Comparison of ENCODE assay signal across 21 cellular contexts in the genomic region with DNA sequence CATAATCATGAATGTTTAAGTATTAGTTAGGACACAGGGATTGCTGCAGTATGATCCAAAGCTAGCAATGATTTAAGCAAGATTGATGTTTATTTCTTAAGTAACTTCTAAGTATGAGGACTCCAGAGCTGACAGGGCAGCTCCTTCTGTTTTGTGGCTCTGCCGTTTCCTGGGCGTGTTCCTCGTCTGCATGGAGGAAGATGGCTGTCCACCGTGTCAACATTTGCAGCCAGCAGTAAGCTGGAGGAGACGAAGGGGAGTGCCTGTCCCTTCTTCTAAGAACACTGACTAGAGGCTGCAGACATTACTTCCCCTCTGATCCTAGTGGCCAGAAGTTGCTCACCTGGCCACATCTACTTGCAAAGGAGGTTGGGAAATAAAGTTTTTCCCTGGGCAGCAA.
"Had no signal": no experiment of that assay in that cellular context is flagged by ENCODE, and none has a peak within 500 bp of the region (broad histone marks: within the 10 kb centered on the region; RNA-seq: fewer than 3 reads in every experiment).

No MANE protein-coding gene starts in this region.

- H3K27ac ChIP-seq: esophagus squamous epithelium, gastroesophageal sphincter, left ventricle myocardium inferior, lower lobe of right lung, neutrophil, right atrium auricular region, sigmoid colon, thyroid gland, uterus had no signal

- H3K27me3 Mint-ChIP-seq: dendritic cell treated with granulocyte-macrophage colony-stimulating factor and Interleukin-4, amounts not matched to agents 40 ng/mL and 50 ng/mL, for 4 days; type B pancreatic cell had no signal

- H3K4me3 ChIP-seq: esophagus squamous epithelium, gastroesophageal sphincter, left ventricle myocardium inferior, lower lobe of right lung, right atrium auricular region, sigmoid colon, skin epidermis, thyroid gland, uterus had no signal

- H3K4me3 Mint-ChIP-seq: dendritic cell treated with granulocyte-macrophage colony-stimulating factor and Interleukin-4, amounts not matched to agents 40 ng/mL and 50 ng/mL, for 4 days; effector memory CD8-positive, alpha-beta T cell; naive thymus-derived CD4-positive, alpha-beta T cell; type B pancreatic cell had no signal

- ATAC-seq: effector memory CD8-positive, alpha-beta T cell; gastroesophageal sphincter; lower lobe of right lung; naive thymus-derived CD4-positive, alpha-beta T cell had no signal

- DNase-seq: effector memory CD8-positive, alpha-beta T cell; esophagus squamous epithelium; foreskin fibroblast; glutamatergic neuron; islet precursor cell; left ventricle myocardium inferior; lower lobe of right lung; mesenchymal stem cell; naive thymus-derived CD4-positive, alpha-beta T cell; posterior cingulate gyrus; sigmoid colon; stimulated activated CD4-positive, alpha-beta T cell treated with anti-CD3 and anti-CD28 coated beads, Interleukin-2, amount 100 ng/mL, for 24 hours; stimulated activated naive CD4-positive, alpha-beta T cell treated with Interleukin-2 at 50 U/mL for 16 hours; thyroid gland; uterus had no signal

- H3K27ac Mint-ChIP-seq: dendritic cell treated with granulocyte-macrophage colony-stimulating factor and Interleukin-4, amounts not matched to agents 40 ng/mL and 50 ng/mL, for 4 days; effector memory CD8-positive, alpha-beta T cell; naive thymus-derived CD4-positive, alpha-beta T cell; type B pancreatic cell had no signal

- H3K9me3 Mint-ChIP-seq: dendritic cell treated with granulocyte-macrophage colony-stimulating factor and Interleukin-4, amounts not matched to agents 40 ng/mL and 50 ng/mL, for 4 days; effector memory CD8-positive, alpha-beta T cell; naive thymus-derived CD4-positive, alpha-beta T cell; type B pancreatic cell had no signal
